Comparison of ENCODE assay signal across 15 cellular contexts in genomic region chr1:58409826-58410225, GRCh38.
DNase-seq lines count a peak whose midpoint lies in the region; ATAC-seq and TF ChIP-seq lines count a peak whose summit lies in the region.
"Had no signal": no experiment of that assay in that cellular context is flagged by ENCODE, and none has a peak within 500 bp of the region (broad histone marks: within the 10 kb centered on the region; RNA-seq: fewer than 3 reads in every experiment).

No MANE protein-coding gene starts in this region.

- CTCF ChIA-PET in Panc1 (lab: Charles Lee) = no interaction called here

- in situ Hi-C loops in Panc1 (cut with HindIII; ENCODE audit: low pct_unique_long_range_greater_than_20kb, low sequenced_read_pairs) = no loop called here

- H3K27me3 ChIP-seq in Panc1 (ENCODE audit: control insufficient read depth, insufficient read depth, low read length) = no peaks in the 10 kb centered on the region
- H3K27me3 ChIP-seq: breast epithelium, SJCRH30, testis had no signal

- peak overlapping the region; percentile 81 for H3K27ac ChIP-seq in Panc1 (ENCODE audit: low read length)
- H3K27ac ChIP-seq: breast epithelium, SJCRH30, testis had no signal

- H3K9me3 ChIP-seq in Panc1 (ENCODE audit: control insufficient read depth, insufficient read depth, low read depth, low read length) = no peaks in the 10 kb centered on the region
- H3K9me3 ChIP-seq: breast epithelium, SJCRH30, testis had no signal

- intact Hi-C loops in Panc1 (cut with micrococcal nuclease; ENCODE audit: unreplicated experiment) = no loop called here

- peaks cover 10% of the 10 kb centered on the region for H3K4me1 ChIP-seq in Panc1 (ENCODE audit: control insufficient read depth, insufficient read depth, low read length)
- H3K4me1 ChIP-seq: breast epithelium, SJCRH30, testis had no signal

- peak; percentile 60 for DNase-seq in GM03348 (ENCODE audit: low spot score)
- no peak for DNase-seq in Panc1 (ENCODE audit: low read depth, low spot score)
- DNase-seq in glomerular visceral epithelial cell (ENCODE audit: extremely low spot score) = peak; percentile 56
- peak; percentile 50 for DNase-seq in superior temporal gyrus (ENCODE audit: extremely low spot score)
- DNase-seq in activated CD8-positive, alpha-beta memory T cell treated with anti-CD3 and anti-CD28 coated beads for 24 hours = no peak
- DNase-seq in SKM-1 treated with dmso at 0.1 percent for 144 hours (lab: John Stamatoyannopoulos, UW; ENCODE audit: unreplicated experiment) = no peak
- no peak for DNase-seq in HUDEP-2 (lab: John Stamatoyannopoulos, UW; ENCODE audit: unreplicated experiment in 76 of 76)
- DNase-seq: activated CD4-positive, alpha-beta T cell treated with anti-CD3 and anti-CD28 coated beads, Interleukin-2, amount 50 U/mL, for 1 hour; activated naive CD4-positive, alpha-beta T cell treated with anti-CD3 and anti-CD28 coated beads, Interleukin-2, amount 10 ng/mL, durations not matched to agents 7 days and 5 days; C1 segment of cervical spinal cord; NCI-H1417; SJCRH30; testis had no signal

- no peak overlapping the region for H3K4me3 ChIP-seq in Panc1 (ENCODE audit: low read depth in 2 of 2, low read length in 2 of 2)
- H3K4me3 ChIP-seq: breast epithelium, SJCRH30, testis had no signal

- ATAC-seq in Panc1 (peak; percentile 52; the same call in 1 of the 2 replicates), GM19035 (IDR thresholded peaks at IDR 0.05; ENCODE audit: unreplicated experiment) (no peak)

- BruUV-seq in Panc1 (replicated peaks; lab: Mats Ljungman, UMichigan) = no TSS peak

- POLR2A ChIA-PET in Panc1 (lab: Charles Lee) = no interaction called here

- H3K36me3 ChIP-seq in Panc1 (ENCODE audit: control insufficient read depth, insufficient read depth, low read length) = no peaks in the 10 kb centered on the region
- H3K36me3 ChIP-seq: breast epithelium, SJCRH30 had no signal

- TF ChIP-seq CTCF in Panc1 (IDR thresholded peaks at IDR 0.05) = no peak

Comparison
In these comparisons a context has a peak if more than half of its experiments do, and no peak if none do; other contexts are left out.
1. DNase-seq: peak in GM03348 (single experiment), glomerular visceral epithelial cell (single experiment) and superior temporal gyrus (single experiment); none in Panc1 (single experiment), activated CD8-positive, alpha-beta memory T cell treated with anti-CD3 and anti-CD28 coated beads for 24 hours (single experiment), SKM-1 treated with dmso at 0.1 percent for 144 hours (single experiment) and HUDEP-2 (0 of 76).